ENCODE assay signal across 1 cellular context in the genomic region with DNA sequence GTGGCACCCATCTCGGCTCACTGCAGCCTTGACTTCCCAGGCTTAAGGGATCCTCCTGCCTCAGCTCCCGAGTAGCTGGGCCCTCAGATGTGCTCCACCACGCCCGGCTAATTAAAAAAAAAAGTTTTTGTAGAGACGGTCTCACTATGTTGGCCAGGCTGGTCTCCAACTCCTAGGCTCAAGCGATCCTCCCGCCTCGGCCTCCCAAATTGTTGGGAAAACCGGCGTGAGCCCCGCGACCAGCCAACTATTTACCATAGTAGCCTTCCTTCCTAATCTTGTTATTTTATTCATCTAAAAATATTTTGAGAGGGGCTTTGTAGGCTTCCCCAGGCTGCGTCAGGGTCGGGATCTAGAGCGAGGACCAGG.
TF ChIP-seq lines count a peak whose summit lies in the region.

No MANE protein-coding gene starts in this region.

TF ChIP-seq in endothelial cell of umbilical vein, 7 proteins besides CTCF, POLR2A, EP300 and RAD21:
- TF ChIP-seq EZH2 (IDR thresholded peaks at IDR 0.05; ENCODE audit: borderline replicate concordance, low read depth, low read length, severe bottlenecking) (no peak), FOS (IDR thresholded peaks at IDR 0.05; ENCODE audit: borderline replicate concordance, insufficient read depth, low read length) (no peak), GATA2 (IDR thresholded peaks at IDR 0.05; ENCODE audit: insufficient read depth, insufficient read length, low read depth, low read length) (no peak), JUN (IDR thresholded peaks at IDR 0.05; ENCODE audit: borderline replicate concordance, insufficient read depth, insufficient read length, low read depth) (no peak), MYC (IDR thresholded peaks at IDR 0.05; ENCODE audit: low read depth, low read length) (no peak), MAX (IDR thresholded peaks at IDR 0.05; ENCODE audit: insufficient read depth, insufficient read length) (no peak), POLR2AphosphoS5 (IDR thresholded peaks at IDR 0.05; ENCODE audit: insufficient read depth, low read depth, low read length) (no peak)
TF ChIP-seq in endothelial cell of umbilical vein: peak in this region for 0.
